Comparison of ENCODE assay signal across 29 cellular contexts in the genomic region with DNA sequence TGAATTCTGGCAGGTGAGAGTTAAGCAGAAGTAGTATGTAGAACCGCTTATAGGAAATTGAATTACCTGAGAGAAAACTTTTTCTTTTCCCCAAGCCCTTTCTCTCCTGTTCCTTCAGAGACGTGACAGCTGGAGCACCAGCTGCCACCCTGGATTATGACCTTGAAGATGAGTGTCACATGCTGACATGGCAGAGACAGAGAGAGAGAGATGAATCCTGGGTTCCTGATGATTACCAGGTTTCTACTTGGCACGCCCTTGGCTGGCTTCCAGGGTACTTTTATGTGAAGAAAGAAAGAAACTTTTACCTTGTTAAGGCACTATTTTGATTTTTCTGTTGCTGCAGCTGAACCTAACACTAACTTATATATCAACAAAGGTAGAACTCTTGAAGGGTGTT.
"Had no signal": no experiment of that assay in that cellular context is flagged by ENCODE, and none has a peak within 500 bp of the region (broad histone marks: within the 10 kb centered on the region; RNA-seq: fewer than 3 reads in every experiment).

No MANE protein-coding gene starts in this region.

- H3K36me3 Mint-ChIP-seq: activated naive CD8-positive, alpha-beta T cell; brain; naive thymus-derived CD4-positive, alpha-beta T cell had no signal

- H3K27ac Mint-ChIP-seq: activated naive CD8-positive, alpha-beta T cell; brain; naive thymus-derived CD4-positive, alpha-beta T cell had no signal

- H3K4me3 Mint-ChIP-seq: activated naive CD8-positive, alpha-beta T cell; brain; naive thymus-derived CD4-positive, alpha-beta T cell; neural crest cell had no signal

- H3K9me3 Mint-ChIP-seq: brain, neural crest cell had no signal

- H3K9me3 ChIP-seq: adrenal gland, gastroesophageal sphincter, psoas muscle, spleen, tibial nerve had no signal

- H3K36me3 ChIP-seq: adrenal gland, cardiac muscle cell, tibial nerve had no signal

- H3K27me3 ChIP-seq: adrenal gland, cardiac muscle cell, gastroesophageal sphincter, tibial nerve had no signal

- ATAC-seq: gastroesophageal sphincter; left cardiac atrium; naive thymus-derived CD4-positive, alpha-beta T cell; psoas muscle had no signal

- H3K4me3 ChIP-seq: adrenal gland, cardiac muscle cell, coronary artery, dorsolateral prefrontal cortex, gastroesophageal sphincter, psoas muscle, spleen, tibial nerve had no signal

- H3K4me1 Mint-ChIP-seq: brain; naive thymus-derived CD4-positive, alpha-beta T cell; neural crest cell had no signal

- H3K9ac ChIP-seq: parathyroid adenoma had no signal

- H3K4me1 ChIP-seq: adrenal gland, gastroesophageal sphincter, parathyroid adenoma, psoas muscle, spleen, tibial nerve had no signal

- H3K27ac ChIP-seq: adrenal gland, cardiac muscle cell, dorsolateral prefrontal cortex, gastroesophageal sphincter, parathyroid adenoma, psoas muscle, spleen, tibial nerve had no signal

- DNase-seq: activated CD4-positive, alpha-beta T cell treated with anti-CD3 and anti-CD28 coated beads for 48 hours; activated CD4-positive, alpha-beta T cell treated with anti-CD3 and anti-CD28 coated beads, Interleukin-2, amount 50 U/mL, for 48 hours; activated CD4-positive, CD25-positive, alpha-beta regulatory T cell; activated CD8-positive, alpha-beta memory T cell treated with anti-CD3 and anti-CD28 coated beads for 24 hours; activated effector memory CD4-positive, alpha-beta T cell treated with Interleukin-2 at 50 U/mL for 16 hours; activated naive CD4-positive, alpha-beta T cell treated with Interleukin-2 at 50 U/mL for 16 hours; adrenal gland; aorta; cerebellar nuclear complex; dorsolateral prefrontal cortex; effector memory CD4-positive, alpha-beta T cell; head of caudate nucleus; hippocampal formation; left cardiac atrium; mammary epithelial cell; naive thymus-derived CD4-positive, alpha-beta T cell; nucleus accumbens; psoas muscle; spleen; stimulated activated naive CD4-positive, alpha-beta T cell; T-helper 2 cell had no signal
